Comparison of ENCODE assay signal across 8 cellular contexts in genomic region chr16:89360760-89361435, GRCh38.
DNase-seq lines count a peak whose midpoint lies in the region; ATAC-seq and TF ChIP-seq lines count a peak whose summit lies in the region.

No MANE protein-coding gene starts in this region.

- H3K27me3 Mint-ChIP-seq in activated B cell treated with CpG ODN at 0.5 μM for 24 hours: no peaks in the 10 kb centered on the region
- H3K27me3 Mint-ChIP-seq in chondrocyte (ENCODE audit: low read depth): no peaks in the 10 kb centered on the region

- peak overlapping the region; percentile 78 for H3K27ac Mint-ChIP-seq in activated B cell treated with CpG ODN at 0.5 μM for 24 hours
- peak overlapping the region; percentile 66 for H3K27ac Mint-ChIP-seq in chondrocyte (ENCODE audit: unreplicated experiment)

- H3K36me3 Mint-ChIP-seq in activated B cell treated with CpG ODN at 0.5 μM for 24 hours (ENCODE audit: low read depth) (peaks cover 27% of the 10 kb centered on the region), chondrocyte (ENCODE audit: low read depth) (no peaks in the 10 kb centered on the region)

- H3K4me3 Mint-ChIP-seq in activated B cell treated with CpG ODN at 0.5 μM for 24 hours: peak overlapping the region; percentile 61
- H3K4me3 Mint-ChIP-seq in chondrocyte (ENCODE audit: unreplicated experiment): no peak overlapping the region

- CTCF ChIA-PET in activated B cell treated with CpG ODN at 0.5 μM for 24 hours (lab: Charles Lee): interaction anchor here (1.0 kb wide), 1 partner anchor 53 kb away, joined by 3 read pairs; no protein-coding TSS in a partner anchor

- DNase-seq in activated B cell treated with CpG ODN at 0.5 μM for 24 hours (peak; percentile 26), chondrocyte (ENCODE audit: low spot score) (no peak), NCI-H226 (no peak), NCI-H510A (lab: John Stamatoyannopoulos, UW) (no peak), hippocampal formation (lab: John Stamatoyannopoulos, UW) (no peak)
- DNase-seq in stimulated activated CD4-positive, alpha-beta T cell treated with anti-CD3 and anti-CD28 coated beads, Interleukin-2, amount 100 ng/mL, for 4 hours (ENCODE audit: low read depth): peak; percentile 60

- ATAC-seq in HG02763 (IDR thresholded peaks at IDR 0.05; ENCODE audit: unreplicated experiment): peak; percentile 44
- peak; percentile 76 for ATAC-seq in activated B cell treated with CpG ODN at 0.5 μM for 24 hours (ENCODE audit: low read depth)

- H3K9me3 Mint-ChIP-seq in activated B cell treated with CpG ODN at 0.5 μM for 24 hours: no peaks in the 10 kb centered on the region
- H3K9me3 Mint-ChIP-seq in chondrocyte (ENCODE audit: low read depth): no peaks in the 10 kb centered on the region

- H3K4me1 Mint-ChIP-seq in activated B cell treated with CpG ODN at 0.5 μM for 24 hours: peaks cover 96% of the 10 kb centered on the region
- H3K4me1 Mint-ChIP-seq in chondrocyte (ENCODE audit: low read depth): peaks cover 79% of the 10 kb centered on the region

- intact Hi-C loops in activated B cell treated with CpG ODN at 0.5 μM for 24 hours (cut with micrococcal nuclease): loop anchor here (2.0 to 10.0 kb wide), 4 partner anchors 14 to 64 kb away; no protein-coding TSS in a partner anchor

- no peak for TF ChIP-seq CTCF in activated B cell treated with CpG ODN at 0.5 μM for 24 hours (IDR thresholded peaks at IDR 0.05)
- no peak for TF ChIP-seq CTCF in chondrocyte (IDR thresholded peaks at IDR 0.05)

- H3K4me3 ChIP-seq in GM08714 (ENCODE audit: low read length): peak overlapping the region; percentile 21; the same call in 1 of the 2 replicates

- POLR2A ChIA-PET in activated B cell treated with CpG ODN at 0.5 μM for 24 hours (lab: Charles Lee): interaction anchor here (1.0 to 3.0 kb wide), 4 partner anchors 15 to 128 kb away, joined by 3 to 10 read pairs (median 6); no protein-coding TSS in a partner anchor

Comparison
In these comparisons a context has a peak if more than half of its experiments do, and no peak if none do; other contexts are left out.
1. DNase-seq: peak in activated B cell treated with CpG ODN at 0.5 μM for 24 hours (single experiment) and stimulated activated CD4-positive, alpha-beta T cell treated with anti-CD3 and anti-CD28 coated beads, Interleukin-2, amount 100 ng/mL, for 4 hours (single experiment); none in chondrocyte (single experiment), NCI-H226 (single experiment), NCI-H510A (single experiment) and hippocampal formation (0 of 2).